1 cellular context compared by ENCODE assay signal in the genomic region with DNA sequence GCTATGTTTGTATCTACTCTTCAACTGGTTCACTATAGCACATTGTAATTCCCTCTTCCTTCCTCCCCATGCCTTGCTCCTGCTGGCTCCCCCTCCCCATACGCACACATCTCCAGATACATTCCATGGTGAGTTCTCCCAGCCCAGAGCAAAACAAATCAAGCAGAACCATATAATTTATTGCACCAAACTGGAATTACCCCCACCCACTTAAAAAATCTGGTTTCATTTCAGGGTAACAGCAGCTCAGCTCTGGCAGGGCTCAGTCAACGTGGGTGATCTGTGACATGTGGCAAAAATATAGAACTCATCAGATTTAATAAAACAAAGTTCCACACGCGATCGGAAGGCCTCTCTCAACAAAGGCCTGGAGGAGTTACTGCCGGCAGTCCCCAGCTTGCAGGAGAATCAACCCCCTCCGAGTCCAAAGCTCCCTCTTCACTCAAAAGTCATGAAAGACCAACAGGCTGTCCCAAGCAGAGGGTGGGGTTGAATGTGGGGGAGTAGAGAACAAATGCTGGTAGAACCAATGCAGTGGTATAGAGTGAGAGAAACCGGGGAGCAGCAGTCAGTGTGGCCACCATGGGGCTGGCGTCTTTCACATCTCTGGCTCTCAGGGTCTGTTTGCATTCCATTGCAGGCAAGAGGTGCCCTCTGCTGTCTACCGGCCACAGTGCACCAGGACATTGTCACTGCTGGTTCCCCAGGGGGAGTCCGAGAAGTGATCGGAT.
TF ChIP-seq lines count a peak whose summit lies in the region.

No MANE protein-coding gene starts in this region.

TF ChIP-seq in endothelial cell of umbilical vein, 7 proteins besides CTCF, POLR2A, EP300 and RAD21:
- TF ChIP-seq GATA2 (IDR thresholded peaks at IDR 0.05; ENCODE audit: insufficient read depth, insufficient read length, low read depth, low read length) (no peak), EZH2 (IDR thresholded peaks at IDR 0.05; ENCODE audit: borderline replicate concordance, low read depth, low read length, severe bottlenecking) (no peak), MYC (IDR thresholded peaks at IDR 0.05; ENCODE audit: low read depth, low read length) (no peak), JUN (IDR thresholded peaks at IDR 0.05; ENCODE audit: borderline replicate concordance, insufficient read depth, insufficient read length, low read depth) (no peak), POLR2AphosphoS5 (IDR thresholded peaks at IDR 0.05; ENCODE audit: insufficient read depth, low read depth, low read length) (no peak), FOS (IDR thresholded peaks at IDR 0.05; ENCODE audit: borderline replicate concordance, insufficient read depth, low read length) (no peak)
- TF ChIP-seq, protein P1, sequence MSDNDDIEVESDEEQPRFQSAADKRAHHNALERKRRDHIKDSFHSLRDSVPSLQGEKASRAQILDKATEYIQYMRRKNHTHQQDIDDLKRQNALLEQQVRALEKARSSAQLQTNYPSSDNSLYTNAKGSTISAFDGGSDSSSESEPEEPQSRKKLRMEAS (IDR thresholded peaks at IDR 0.05; ENCODE audit: insufficient read depth, insufficient read length) = no peak
TF ChIP-seq in endothelial cell of umbilical vein: peak in this region for 0.
